12 cellular contexts compared by ENCODE assay signal in the genomic region with DNA sequence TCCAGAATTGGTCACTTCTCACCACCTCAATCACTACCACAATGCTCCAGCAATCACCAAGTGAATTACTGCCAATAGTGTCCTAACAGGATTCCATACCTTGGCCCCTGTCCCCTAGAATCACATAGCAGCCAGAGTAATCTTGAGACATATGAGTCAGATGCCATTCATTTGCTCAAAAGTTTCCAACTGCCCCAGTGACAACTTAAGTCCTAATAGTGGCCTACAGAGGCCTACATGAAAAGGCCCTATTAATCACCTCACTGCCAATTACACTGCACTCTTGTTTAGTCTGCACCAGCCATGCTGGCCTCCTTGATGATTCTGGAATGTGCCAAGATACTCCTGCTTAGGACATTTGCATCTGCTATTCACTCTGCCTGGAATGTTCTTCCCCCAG.
"Had no signal": no experiment of that assay in that cellular context is flagged by ENCODE, and none has a peak within 500 bp of the region (broad histone marks: within the 10 kb centered on the region; RNA-seq: fewer than 3 reads in every experiment).

No MANE protein-coding gene starts in this region.

- DNase-seq: activated CD4-positive, alpha-beta T cell treated with anti-CD3 and anti-CD28 coated beads, Interleukin-2, amount 10 ng/mL, durations not matched to agents 24 days and 14 days; activated gamma-delta T cell; caudate nucleus; colonic mucosa; kidney; pancreas; SK-N-SH; stimulated activated CD4-positive, alpha-beta T cell treated with anti-CD3 and anti-CD28 coated beads, Interleukin-2, amount 100 ng/mL, for 24 hours; stimulated activated naive CD4-positive, alpha-beta T cell treated with Interleukin-2 at 50 U/mL for 16 hours; testis had no signal

- H3K4me1 ChIP-seq: colonic mucosa had no signal

- H3K27me3 ChIP-seq: colonic mucosa, pancreas, right atrium auricular region, testis had no signal

- H3K36me3 ChIP-seq: colonic mucosa, pancreas, right atrium auricular region had no signal

- H3K9me3 ChIP-seq: colonic mucosa, pancreas, right atrium auricular region, SK-N-SH, testis had no signal

- H3K4me3 ChIP-seq: colonic mucosa, pancreas, right atrium auricular region, testis had no signal

- H3K27ac ChIP-seq: colonic mucosa, pancreas, right atrium auricular region, VCaP had no signal
